ENCODE assay signal across 12 cellular contexts in the genomic region with DNA sequence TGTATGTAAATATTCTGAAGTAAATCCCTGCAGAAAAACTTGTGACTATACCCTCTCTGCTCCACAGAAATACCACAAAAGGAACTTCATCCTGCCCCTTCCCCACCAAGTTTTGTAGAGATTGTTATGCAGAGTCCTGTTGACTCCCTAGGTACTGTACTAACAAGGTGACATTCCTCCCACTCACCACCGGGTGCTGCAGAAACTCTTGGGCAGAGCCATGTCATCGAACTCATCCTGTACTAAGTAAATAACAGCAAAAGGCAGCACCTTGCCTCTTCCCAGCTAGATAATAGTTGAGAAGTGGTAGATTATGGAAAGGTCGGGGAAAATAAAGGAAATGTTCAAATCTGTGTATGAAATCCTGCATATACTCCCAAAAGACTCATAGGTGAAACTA.
DNase-seq lines count a peak whose midpoint lies in the region; ATAC-seq and TF ChIP-seq lines count a peak whose summit lies in the region.
"Had no signal": no experiment of that assay in that cellular context is flagged by ENCODE, and none has a peak within 500 bp of the region (broad histone marks: within the 10 kb centered on the region; RNA-seq: fewer than 3 reads in every experiment).

No MANE protein-coding gene starts in this region.

- intact Hi-C loops in mucosa of descending colon (cut with DNase I, micrococcal nuclease) (no loop called here), CD14-positive monocyte (cut with micrococcal nuclease) (no loop called here)

- peak; percentile 77 for ATAC-seq in GM21390 (IDR thresholded peaks at IDR 0.05; ENCODE audit: unreplicated experiment)
- ATAC-seq in HG03442 (IDR thresholded peaks at IDR 0.05; ENCODE audit: unreplicated experiment): peak; percentile 84
- ATAC-seq in mucosa of descending colon: no peak
- ATAC-seq: esophagus mucosa had no signal

- peaks cover 5 to 13% (median 9%) of the 10 kb centered on the region in 7 donors for H3K9me3 Mint-ChIP-seq in CD14-positive monocyte
- H3K9me3 Mint-ChIP-seq in glutamatergic neuron (ENCODE audit: unreplicated experiment): peaks cover 5% of the 10 kb centered on the region

- H3K36me3 ChIP-seq in neural cell (ENCODE audit: insufficient read depth, low read length) (no peaks in the 10 kb centered on the region), mucosa of descending colon (ENCODE audit: low read depth) (no peaks in the 10 kb centered on the region)

- TF ChIP-seq RAD21 in neural cell (conservative IDR thresholded peaks at IDR 0.05): no peak

- H3K4me3 Mint-ChIP-seq in CD14-positive monocyte (no peak overlapping the region), glutamatergic neuron (ENCODE audit: unreplicated experiment) (no peak overlapping the region)
- H3K4me3 Mint-ChIP-seq: HFFc6 had no signal

- no peaks in the 10 kb centered on the region for H3K79me2 ChIP-seq in neural cell (replicated peaks; ENCODE audit: insufficient read depth, low read length)

- no peaks in the 10 kb centered on the region for H4K20me1 ChIP-seq in neural cell (ENCODE audit: insufficient read depth)

- H3K27ac Mint-ChIP-seq in CD14-positive monocyte: no peak overlapping the region
- no peak overlapping the region for H3K27ac Mint-ChIP-seq in glutamatergic neuron (ENCODE audit: unreplicated experiment)
- H3K27ac Mint-ChIP-seq: HFFc6 had no signal

- H3K27me3 ChIP-seq in neural cell (ENCODE audit: insufficient read depth, low read depth, low read length): no peaks in the 10 kb centered on the region

- H3K4me3 ChIP-seq in neural cell (ENCODE audit: low read length): no peak overlapping the region
- H3K4me3 ChIP-seq in mucosa of descending colon: no peak overlapping the region

- H3K9ac ChIP-seq in neural cell (ENCODE audit: low read length): no peak overlapping the region

- H3K9me2 ChIP-seq in neural cell (ENCODE audit: insufficient read depth, low read length): no peaks in the 10 kb centered on the region

- H3K4me1 Mint-ChIP-seq in CD14-positive monocyte (no peaks in the 10 kb centered on the region), glutamatergic neuron (ENCODE audit: low read depth, unreplicated experiment) (no peaks in the 10 kb centered on the region)

- H3K27me3 Mint-ChIP-seq in CD14-positive monocyte (ENCODE audit: low read depth in 3 of 3): peaks cover 0 to 2% (median 0%) of the 10 kb centered on the region in 3 donors
- H3K27me3 Mint-ChIP-seq in glutamatergic neuron (ENCODE audit: unreplicated experiment): no peaks in the 10 kb centered on the region

- no peak for DNase-seq in mucosa of descending colon
- DNase-seq in CD14-positive monocyte (ENCODE audit: low spot score): no peak
- no peak for DNase-seq in glutamatergic neuron
- DNase-seq: DMS79; HFFc6; NCI-H524; stimulated activated CD4-positive, alpha-beta T cell treated with anti-CD3 and anti-CD28 coated beads, Interleukin-2, amount 100 ng/mL, for 24 hours had no signal

- no peak for TF ChIP-seq EP300 in neural cell (conservative IDR thresholded peaks at IDR 0.05; ENCODE audit: poor library complexity, severe bottlenecking)

- H3K27ac ChIP-seq in VCaP (no peak overlapping the region), neural cell (ENCODE audit: low read length) (no peak overlapping the region)

- H3F3A ChIP-seq in neural cell (ENCODE audit: insufficient read depth, low read length, poor library complexity, severe bottlenecking): no peaks in the 10 kb centered on the region

- no peaks in the 10 kb centered on the region for H3K36me3 Mint-ChIP-seq in CD14-positive monocyte
- H3K36me3 Mint-ChIP-seq in glutamatergic neuron (ENCODE audit: unreplicated experiment): no peaks in the 10 kb centered on the region

- H3K4me2 ChIP-seq in neural cell (ENCODE audit: low read length): no peak overlapping the region

- H3K9me3 ChIP-seq in neural cell (ENCODE audit: low read length) (no peaks in the 10 kb centered on the region), mucosa of descending colon (no peaks in the 10 kb centered on the region)

- TF ChIP-seq CTCF in VCaP (conservative IDR thresholded peaks at IDR 0.05) (peak; percentile 58), neural cell (IDR thresholded peaks at IDR 0.05; ENCODE audit: poor library complexity, severe bottlenecking) (peak; percentile 15), mucosa of descending colon (IDR thresholded peaks at IDR 0.05) (no peak), CD14-positive monocyte (IDR thresholded peaks at IDR 0.05) (no peak), glutamatergic neuron (IDR thresholded peaks at IDR 0.05; ENCODE audit: partially characterized antibody, unreplicated experiment) (no peak)

- no peaks in the 10 kb centered on the region for H3K4me1 ChIP-seq in mucosa of descending colon (ENCODE audit: low read depth)

- H2AFZ ChIP-seq in neural cell (ENCODE audit: low read depth, low read length): no peak overlapping the region

TF ChIP-seq in neural cell, 6 proteins besides CTCF, POLR2A, EP300 and RAD21:
- TF ChIP-seq TAF1 (IDR thresholded peaks at IDR 0.05; ENCODE audit: low read depth) (no peak), SMC3 (conservative IDR thresholded peaks at IDR 0.05; ENCODE audit: poor library complexity) (no peak), MXI1 (conservative IDR thresholded peaks at IDR 0.05; ENCODE audit: poor library complexity, severe bottlenecking) (no peak), POLR2AphosphoS5 (IDR thresholded peaks at IDR 0.05) (no peak), EZH2 (IDR thresholded peaks at IDR 0.05; ENCODE audit: borderline replicate concordance, insufficient read depth, low read length, poor library complexity, severe bottlenecking) (no peak)
- TF ChIP-seq, protein P1, sequence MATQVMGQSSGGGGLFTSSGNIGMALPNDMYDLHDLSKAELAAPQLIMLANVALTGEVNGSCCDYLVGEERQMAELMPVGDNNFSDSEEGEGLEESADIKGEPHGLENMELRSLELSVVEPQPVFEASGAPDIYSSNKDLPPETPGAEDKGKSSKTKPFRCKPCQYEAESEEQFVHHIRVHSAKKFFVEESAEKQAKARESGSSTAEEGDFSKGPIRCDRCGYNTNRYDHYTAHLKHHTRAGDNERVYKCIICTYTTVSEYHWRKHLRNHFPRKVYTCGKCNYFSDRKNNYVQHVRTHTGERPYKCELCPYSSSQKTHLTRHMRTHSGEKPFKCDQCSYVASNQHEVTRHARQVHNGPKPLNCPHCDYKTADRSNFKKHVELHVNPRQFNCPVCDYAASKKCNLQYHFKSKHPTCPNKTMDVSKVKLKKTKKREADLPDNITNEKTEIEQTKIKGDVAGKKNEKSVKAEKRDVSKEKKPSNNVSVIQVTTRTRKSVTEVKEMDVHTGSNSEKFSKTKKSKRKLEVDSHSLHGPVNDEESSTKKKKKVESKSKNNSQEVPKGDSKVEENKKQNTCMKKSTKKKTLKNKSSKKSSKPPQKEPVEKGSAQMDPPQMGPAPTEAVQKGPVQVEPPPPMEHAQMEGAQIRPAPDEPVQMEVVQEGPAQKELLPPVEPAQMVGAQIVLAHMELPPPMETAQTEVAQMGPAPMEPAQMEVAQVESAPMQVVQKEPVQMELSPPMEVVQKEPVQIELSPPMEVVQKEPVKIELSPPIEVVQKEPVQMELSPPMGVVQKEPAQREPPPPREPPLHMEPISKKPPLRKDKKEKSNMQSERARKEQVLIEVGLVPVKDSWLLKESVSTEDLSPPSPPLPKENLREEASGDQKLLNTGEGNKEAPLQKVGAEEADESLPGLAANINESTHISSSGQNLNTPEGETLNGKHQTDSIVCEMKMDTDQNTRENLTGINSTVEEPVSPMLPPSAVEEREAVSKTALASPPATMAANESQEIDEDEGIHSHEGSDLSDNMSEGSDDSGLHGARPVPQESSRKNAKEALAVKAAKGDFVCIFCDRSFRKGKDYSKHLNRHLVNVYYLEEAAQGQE (IDR thresholded peaks at IDR 0.05; ENCODE audit: borderline replicate concordance): no peak

Comparison
In these comparisons a context has a peak if more than half of its experiments do, and no peak if none do; other contexts are left out.
1. CTCF ChIP-seq: peak in VCaP (single experiment) and neural cell (single experiment); none in mucosa of descending colon (single experiment), CD14-positive monocyte (single experiment) and glutamatergic neuron (single experiment).